8 cellular contexts compared by ENCODE assay signal in the genomic region with DNA sequence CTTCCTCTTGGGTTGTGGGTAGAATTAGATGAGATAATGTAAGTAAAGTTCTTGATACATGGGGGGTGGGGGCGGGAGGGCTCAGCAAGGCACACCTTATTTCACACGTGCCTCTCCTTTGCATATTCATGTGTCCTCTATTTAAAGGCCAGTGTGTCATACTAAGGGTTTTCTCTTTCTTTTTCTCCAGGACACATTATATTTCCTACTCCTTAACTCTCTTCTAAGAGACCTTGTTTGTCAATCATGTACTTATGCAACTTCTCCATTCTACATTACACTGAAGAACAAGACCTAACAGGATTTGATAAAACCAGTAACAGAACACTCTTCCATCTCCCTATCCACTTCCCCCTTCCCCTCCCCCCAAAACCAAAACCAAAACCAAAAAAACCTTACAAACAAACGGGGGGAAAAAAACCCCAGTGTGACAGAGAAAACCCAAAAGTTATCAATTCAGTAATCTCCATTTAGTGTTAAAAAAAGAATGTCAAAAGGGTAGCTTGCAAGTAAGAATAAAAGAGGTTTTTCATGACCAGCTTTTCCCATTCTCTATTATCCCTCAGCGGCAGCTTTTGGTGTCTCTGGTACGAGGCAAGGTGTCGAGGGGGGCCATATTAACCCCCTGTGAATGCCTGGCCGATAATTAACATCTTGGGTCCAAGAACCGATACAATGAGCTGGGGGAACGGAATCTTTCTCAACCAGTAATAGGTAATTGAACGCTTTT.
A peak's percentile ranks its signal among the peaks of the same experiment; 100 is the strongest.
DNase-seq lines count a peak whose midpoint lies in the region; ATAC-seq and TF ChIP-seq lines count a peak whose summit lies in the region.

No MANE protein-coding gene starts in this region.

- H3K36me3 Mint-ChIP-seq in activated CD8-positive, alpha-beta memory T cell treated with anti-CD3 and anti-CD28 coated beads, Interleukin-2, amount 10 ng/mL, durations not matched to agents 7 days and 5 days, result peaks cover 2% of the 10 kb centered on the region

- no peak overlapping the region for H3K27ac Mint-ChIP-seq in activated CD8-positive, alpha-beta memory T cell treated with anti-CD3 and anti-CD28 coated beads, Interleukin-2, amount 10 ng/mL, durations not matched to agents 7 days and 5 days

- H3K27me3 Mint-ChIP-seq in activated CD8-positive, alpha-beta memory T cell treated with anti-CD3 and anti-CD28 coated beads, Interleukin-2, amount 10 ng/mL, durations not matched to agents 7 days and 5 days, result peaks cover 43% of the 10 kb centered on the region

- in situ Hi-C loops in astrocyte of the spinal cord (cut with HindIII; ENCODE audit: low sequenced_read_pairs), result no loop called here

- no peak overlapping the region for H3K27ac ChIP-seq in thoracic aorta

- peaks cover 4% of the 10 kb centered on the region for H3K4me1 Mint-ChIP-seq in activated CD8-positive, alpha-beta memory T cell treated with anti-CD3 and anti-CD28 coated beads, Interleukin-2, amount 10 ng/mL, durations not matched to agents 7 days and 5 days

- no peaks in the 10 kb centered on the region for H3K36me3 ChIP-seq in thoracic aorta

- peak; percentile 17 for DNase-seq in NCI-H1105 (lab: John Stamatoyannopoulos, UW)
- DNase-seq in astrocyte of the spinal cord (ENCODE audit: low read depth, low spot score), result no peak
- peak; percentile 33 for DNase-seq in left kidney (ENCODE audit: low read depth, low spot score)
- DNase-seq in thoracic aorta (ENCODE audit: low spot score), result no peak
- no peak for DNase-seq in activated CD8-positive, alpha-beta memory T cell treated with anti-CD3 and anti-CD28 coated beads, Interleukin-2, amount 10 ng/mL, durations not matched to agents 7 days and 5 days
- DNase-seq in stimulated activated CD4-positive, alpha-beta T cell treated with anti-CD3 and anti-CD28 coated beads, Interleukin-12 subunit alpha, Interleukin-12 subunit beta, amount 100 ng/mL, for 4 hours, result no peak

- H3K4me1 ChIP-seq in thoracic aorta (ENCODE audit: control insufficient read depth in 1 of 2, low read depth in 2 of 2), result peaks cover 0 to 5% of the 10 kb centered on the region in 2 donors

- H3K4me3 ChIP-seq in astrocyte of the spinal cord (ENCODE audit: low read depth, low read length) (peak overlapping the region; percentile 56), thoracic aorta (peak overlapping the region; percentile 71)

- H3K4me3 Mint-ChIP-seq in activated CD8-positive, alpha-beta memory T cell treated with anti-CD3 and anti-CD28 coated beads, Interleukin-2, amount 10 ng/mL, durations not matched to agents 7 days and 5 days, result no peak overlapping the region

- CTCF ChIA-PET in activated CD8-positive, alpha-beta memory T cell treated with anti-CD3 and anti-CD28 coated beads, Interleukin-2, amount 10 ng/mL, durations not matched to agents 7 days and 5 days (lab: Charles Lee), result no interaction called here

- no peaks in the 10 kb centered on the region for H3K9me3 Mint-ChIP-seq in activated CD8-positive, alpha-beta memory T cell treated with anti-CD3 and anti-CD28 coated beads, Interleukin-2, amount 10 ng/mL, durations not matched to agents 7 days and 5 days (ENCODE audit: low read depth)

- H3K9me3 ChIP-seq in thoracic aorta, result no peaks in the 10 kb centered on the region

- no peaks in the 10 kb centered on the region for H3K27me3 ChIP-seq in thoracic aorta (replicated peaks; ENCODE audit: insufficient read depth)

- ATAC-seq in GM18868 (IDR thresholded peaks at IDR 0.05; ENCODE audit: unreplicated experiment) (peak; percentile 35), thoracic aorta (ENCODE audit: insufficient number of reproducible peaks, low FRiP score, low read depth) (no peak), GM19035 (IDR thresholded peaks at IDR 0.05; ENCODE audit: unreplicated experiment) (no peak)
- ATAC-seq in activated CD8-positive, alpha-beta memory T cell treated with anti-CD3 and anti-CD28 coated beads, Interleukin-2, amount 10 ng/mL, durations not matched to agents 7 days and 5 days, result no peak

- TF ChIP-seq CTCF in astrocyte of the spinal cord (IDR thresholded peaks at IDR 0.05; ENCODE audit: low read depth, low read length), result no peak
- TF ChIP-seq CTCF in thoracic aorta (IDR thresholded peaks at IDR 0.05), result no peak

Comparison
In these comparisons a context has a peak if more than half of its experiments do, and no peak if none do; other contexts are left out.
1. DNase-seq: peak in NCI-H1105 (single experiment) and left kidney (single experiment); none in astrocyte of the spinal cord (single experiment), thoracic aorta (single experiment), activated CD8-positive, alpha-beta memory T cell treated with anti-CD3 and anti-CD28 coated beads, Interleukin-2, amount 10 ng/mL, durations not matched to agents 7 days and 5 days (single experiment) and stimulated activated CD4-positive, alpha-beta T cell treated with anti-CD3 and anti-CD28 coated beads, Interleukin-12 subunit alpha, Interleukin-12 subunit beta, amount 100 ng/mL, for 4 hours (single experiment).